15 cellular contexts compared by ENCODE assay signal in the genomic region with DNA sequence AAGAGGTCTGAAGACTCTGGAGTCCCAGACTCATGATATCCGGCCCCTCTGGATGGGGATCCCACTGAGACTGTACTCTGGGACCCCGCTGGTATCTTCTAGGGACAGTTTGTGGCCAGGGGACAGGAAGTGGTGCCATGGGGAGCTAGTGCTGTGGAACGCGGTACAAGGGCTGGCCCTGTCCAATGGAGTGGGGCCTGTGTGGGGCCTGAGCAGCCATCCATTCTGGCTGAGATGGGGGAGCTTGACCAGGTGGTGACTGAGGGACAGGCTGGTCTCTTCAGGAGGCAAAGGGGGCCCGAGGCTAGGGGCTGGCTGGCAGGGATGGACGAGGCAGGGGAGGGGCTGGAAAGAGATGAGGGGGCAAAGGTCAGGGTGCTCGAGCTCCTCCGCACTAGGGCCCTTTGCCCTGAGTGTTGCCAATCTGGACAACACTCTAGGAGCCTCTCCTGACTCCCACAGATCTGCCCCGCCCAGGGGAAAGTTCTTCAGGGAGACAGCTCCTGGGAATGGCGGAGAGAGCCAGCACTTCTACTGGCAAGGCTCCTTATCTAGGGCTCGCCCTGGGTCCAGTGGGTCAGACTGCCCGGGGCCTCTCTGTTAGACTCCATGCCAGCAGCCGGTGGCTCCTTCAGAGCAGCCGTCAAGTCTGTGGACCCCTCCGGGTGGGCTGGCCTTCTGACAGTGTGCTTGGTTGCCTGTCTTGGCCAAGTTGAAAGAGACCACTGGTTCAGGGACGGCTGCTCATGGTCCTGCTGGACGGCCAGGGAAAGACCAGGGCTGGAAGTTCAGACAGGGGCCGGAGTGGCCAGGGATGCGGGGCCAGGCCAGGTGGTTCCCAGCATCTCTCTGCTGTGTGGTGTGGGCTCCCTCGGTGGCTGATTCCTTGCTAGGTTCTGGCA. TPM values are rescaled to one million over a fixed set of nuclear protein-coding genes. Genes with fewer than 3 reads are reported as not detected.
A peak's percentile ranks its signal among the peaks of the same experiment; 100 is the strongest.
DNase-seq lines count a peak whose midpoint lies in the region; ATAC-seq and TF ChIP-seq lines count a peak whose summit lies in the region.
"Had no signal": no experiment of that assay in that cellular context is flagged by ENCODE, and none has a peak within 500 bp of the region (broad histone marks: within the 10 kb centered on the region; RNA-seq: fewer than 3 reads in every experiment).

No MANE protein-coding gene starts in this region.

- peak overlapping the region in 1 of 2 donors; percentile 62 for H3K9ac ChIP-seq in mucosa of rectum (ENCODE audit: low read depth in 1 of 2, low read length in 2 of 2)

- TF ChIP-seq CTCF in heart right ventricle (IDR thresholded peaks at IDR 0.05) (no peak), vagina (IDR thresholded peaks at IDR 0.05) (no peak)

- H3K27me3 ChIP-seq in heart right ventricle (no peaks in the 10 kb centered on the region), mucosa of rectum (ENCODE audit: control insufficient read depth in 2 of 2, insufficient read depth in 2 of 2, low read length in 2 of 2) (no peaks in the 10 kb centered on the region), vagina (no peaks in the 10 kb centered on the region)

- no peak for TF ChIP-seq POLR2A in vagina (IDR thresholded peaks at IDR 0.05)

- H3K4me3 ChIP-seq in heart right ventricle, result no peak overlapping the region
- no peak overlapping the region for H3K4me3 ChIP-seq in mucosa of rectum (ENCODE audit: low read length in 2 of 2)
- H3K4me3 ChIP-seq in vagina, result no peak overlapping the region

- peaks cover 0 to 3% (median 0%) of the 10 kb centered on the region in 11 donors for H3K9me3 ChIP-seq in heart right ventricle
- no peaks in the 10 kb centered on the region for H3K9me3 ChIP-seq in mucosa of rectum (ENCODE audit: control insufficient read depth in 2 of 2, low read length in 2 of 2)
- no peaks in the 10 kb centered on the region for H3K9me3 ChIP-seq in vagina

- WGBS in heart right ventricle, 2 donors, result 81 to 87% methylated on average over 19 to 20 of the region's 20 CpGs

- ATAC-seq in heart right ventricle (no peak), Right ventricle myocardium superior (ENCODE audit: poor library complexity) (no peak), GM19455 (IDR thresholded peaks at IDR 0.05; ENCODE audit: unreplicated experiment) (no peak), GM18517 (IDR thresholded peaks at IDR 0.05; ENCODE audit: unreplicated experiment) (no peak)

- peaks cover 0 to 5% (median 0%) of the 10 kb centered on the region in 9 donors for H3K36me3 ChIP-seq in heart right ventricle
- H3K36me3 ChIP-seq in mucosa of rectum (ENCODE audit: control insufficient read depth in 2 of 2, insufficient read depth in 2 of 2, low read length in 2 of 2), result no peaks in the 10 kb centered on the region
- no peaks in the 10 kb centered on the region for H3K36me3 ChIP-seq in vagina

- peak overlapping the region; percentile 12 to 95 (median 90) for H3K27ac ChIP-seq in heart right ventricle
- H3K27ac ChIP-seq in mucosa of rectum (ENCODE audit: low read depth in 2 of 2, low read length in 2 of 2), result peak overlapping the region; percentile 93 to 94
- H3K27ac ChIP-seq in vagina, result peak overlapping the region; percentile 84

- no peak for DNase-seq in heart right ventricle
- no peak for DNase-seq in Right ventricle myocardium superior
- DNase-seq in ecto neural progenitor cell (ENCODE audit: low spot score), result peak; percentile 36
- peak in 1 of 2 donors; percentile 96 for DNase-seq in vagina (ENCODE audit: extremely low spot score in 2 of 2)
- DNase-seq in hippocampal formation (lab: John Stamatoyannopoulos, UW), result no peak
- DNase-seq: activated CD4-positive, CD25-positive, alpha-beta regulatory T cell treated with anti-CD3 and anti-CD28 coated beads, Interleukin-2, amount 50 U/mL, for 72 hours; activated naive CD4-positive, alpha-beta T cell treated with anti-CD3 and anti-CD28 coated beads, Interleukin-2, amount 10 ng/mL, durations not matched to agents 7 days and 5 days; effector memory CD4-positive, alpha-beta T cell; MM.1S; NCI-H1930; stimulated activated CD4-positive, alpha-beta T cell treated with anti-CD3 and anti-CD28 coated beads, Interleukin-12 subunit alpha, Interleukin-12 subunit beta, amount 100 ng/mL, for 4 hours; T-helper 1 cell had no signal

- intact Hi-C loops in heart right ventricle (cut with DNase I) (no loop called here), Right ventricle myocardium superior (cut with DNase I) (no loop called here), vagina (cut with DNase I) (no loop called here)

- H3K4me1 ChIP-seq in heart right ventricle (peaks cover 6 to 95% (median 44%) of the 10 kb centered on the region in 9 donors), mucosa of rectum (ENCODE audit: control insufficient read depth in 2 of 2, insufficient read depth in 2 of 2, low read length in 2 of 2) (peaks cover 60 to 65% of the 10 kb centered on the region in 2 donors), vagina (peaks cover 72% of the 10 kb centered on the region)

RNA-seq across cellular contexts. Expression of a gene that starts 12.3 kb away (rescaled TPM):
- 10 to 100 TPM in 6 of 10 donors, 1 to 10 TPM in 4; 7.2 to 43.6 (median 11.4) TPM for total RNA-seq in heart right ventricle
- 10 to 100 TPM in 1 of 2 donors, 1 to 10 TPM in 1; 6.8 to 15.0 TPM for polyA plus RNA-seq in heart right ventricle
- total RNA-seq in Right ventricle myocardium superior, result 9.9 TPM
- total RNA-seq in vagina, result 56.7 TPM
